ENCODE assay signal across 1 cellular context in the genomic region with DNA sequence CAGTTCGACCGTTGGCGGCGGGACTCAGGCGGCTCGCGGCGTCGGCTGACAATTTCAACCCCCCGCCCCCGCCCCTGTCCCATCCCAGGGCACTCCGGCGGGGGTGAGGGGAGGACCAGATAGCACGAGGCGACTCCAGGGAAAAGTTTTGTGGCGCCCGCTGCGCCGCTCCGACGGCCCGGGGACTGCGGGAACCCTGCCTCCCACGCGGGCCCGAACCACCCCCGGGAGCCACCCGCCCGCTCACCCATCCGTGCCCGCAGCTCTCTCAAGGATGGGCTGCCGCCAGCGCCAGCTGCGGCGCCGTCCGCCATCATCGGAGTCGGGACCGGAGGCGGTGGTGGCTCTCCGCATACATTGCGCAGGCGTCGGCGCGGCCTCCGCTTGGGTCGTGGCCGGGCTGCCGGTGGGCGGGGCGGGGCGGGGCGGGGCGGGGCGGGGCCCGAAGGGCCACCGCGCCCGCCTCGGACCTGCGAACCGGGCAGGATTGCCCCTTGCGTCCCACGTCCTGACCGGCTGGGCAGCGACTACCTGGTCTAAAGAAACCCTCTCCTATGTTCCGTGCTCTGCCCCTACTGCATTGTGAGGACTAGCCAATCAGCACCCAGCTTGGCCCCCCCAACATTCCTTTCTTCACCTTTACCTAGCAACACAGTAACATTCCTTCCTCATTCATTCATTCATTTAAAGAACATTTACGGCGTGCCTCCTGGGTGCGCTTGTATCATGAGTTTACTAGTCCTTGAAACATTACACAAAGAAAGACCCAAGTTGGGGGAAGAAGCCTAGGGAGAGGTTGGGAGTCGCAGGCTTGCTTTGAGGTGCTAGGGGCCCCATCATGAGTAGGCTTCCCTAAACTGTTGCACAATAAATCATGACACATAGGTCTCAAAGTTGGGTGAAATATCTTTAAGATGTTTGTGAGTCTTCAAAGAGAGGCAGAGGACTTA.
TF ChIP-seq lines count a peak whose summit lies in the region.

A gene with protein sequence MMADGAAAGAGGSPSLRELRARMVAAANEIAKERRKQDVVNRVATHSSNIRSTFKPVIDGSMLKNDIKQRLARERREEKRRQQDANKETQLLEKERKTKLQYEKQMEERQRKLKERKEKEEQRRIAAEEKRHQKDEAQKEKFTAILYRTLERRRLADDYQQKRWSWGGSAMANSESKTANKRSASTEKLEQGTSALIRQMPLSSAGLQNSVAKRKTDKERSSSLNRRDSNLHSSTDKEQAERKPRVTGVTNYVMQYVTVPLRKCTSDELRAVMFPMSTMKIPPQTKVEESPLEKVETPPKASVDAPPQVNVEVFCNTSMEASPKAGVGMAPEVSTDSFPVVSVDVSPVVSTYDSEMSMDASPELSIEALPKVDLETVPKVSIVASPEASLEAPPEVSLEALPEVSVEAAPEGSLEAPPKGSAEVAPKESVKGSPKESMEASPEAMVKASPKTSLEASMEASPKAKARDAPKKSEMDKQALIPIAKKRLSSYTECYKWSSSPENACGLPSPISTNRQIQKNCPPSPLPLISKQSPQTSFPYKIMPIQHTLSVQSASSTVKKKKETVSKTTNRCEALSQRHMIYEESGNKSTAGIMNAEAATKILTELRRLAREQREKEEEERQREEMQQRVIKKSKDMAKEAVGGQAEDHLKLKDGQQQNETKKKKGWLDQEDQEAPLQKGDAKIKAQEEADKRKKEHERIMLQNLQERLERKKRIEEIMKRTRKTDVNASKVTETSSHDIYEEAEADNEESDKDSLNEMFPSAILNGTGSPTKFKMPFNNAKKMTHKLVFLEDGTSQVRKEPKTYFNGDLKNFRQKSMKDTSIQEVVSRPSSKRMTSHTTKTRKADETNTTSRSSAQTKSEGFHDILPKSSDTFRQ (minus strand): TSS at position 359 of the 950 bp plus-strand sequence. CDS start 42 bp downstream, at position 317.

TF ChIP-seq in HEK293, 187 proteins besides CTCF, POLR2A, EP300 and RAD21 (continued from another document and continues in another):
- TF ChIP-seq, protein P1, sequence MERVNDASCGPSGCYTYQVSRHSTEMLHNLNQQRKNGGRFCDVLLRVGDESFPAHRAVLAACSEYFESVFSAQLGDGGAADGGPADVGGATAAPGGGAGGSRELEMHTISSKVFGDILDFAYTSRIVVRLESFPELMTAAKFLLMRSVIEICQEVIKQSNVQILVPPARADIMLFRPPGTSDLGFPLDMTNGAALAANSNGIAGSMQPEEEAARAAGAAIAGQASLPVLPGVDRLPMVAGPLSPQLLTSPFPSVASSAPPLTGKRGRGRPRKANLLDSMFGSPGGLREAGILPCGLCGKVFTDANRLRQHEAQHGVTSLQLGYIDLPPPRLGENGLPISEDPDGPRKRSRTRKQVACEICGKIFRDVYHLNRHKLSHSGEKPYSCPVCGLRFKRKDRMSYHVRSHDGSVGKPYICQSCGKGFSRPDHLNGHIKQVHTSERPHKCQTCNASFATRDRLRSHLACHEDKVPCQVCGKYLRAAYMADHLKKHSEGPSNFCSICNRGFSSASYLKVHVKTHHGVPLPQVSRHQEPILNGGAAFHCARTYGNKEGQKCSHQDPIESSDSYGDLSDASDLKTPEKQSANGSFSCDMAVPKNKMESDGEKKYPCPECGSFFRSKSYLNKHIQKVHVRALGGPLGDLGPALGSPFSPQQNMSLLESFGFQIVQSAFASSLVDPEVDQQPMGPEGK (tag by site-specific recombination; IDR thresholded peaks at IDR 0.05): no peak; the same call in 1 of the 2 replicates
- TF ChIP-seq ZNF624 (tag by site-specific recombination; IDR thresholded peaks at IDR 0.05): no peak
- no peak for TF ChIP-seq ZNF404 (tag by site-specific recombination; IDR thresholded peaks at IDR 0.05)
- no peak for TF ChIP-seq ZNF514 (tag by site-specific recombination; IDR thresholded peaks at IDR 0.05)
- TF ChIP-seq HOXA7 (CRISPR knock-in tag; IDR thresholded peaks at IDR 0.05; ENCODE audit: borderline replicate concordance): no peak
- no peak for TF ChIP-seq ZNF138 (tag by site-specific recombination; IDR thresholded peaks at IDR 0.05; ENCODE audit: borderline replicate concordance)
- TF ChIP-seq, protein P2, sequence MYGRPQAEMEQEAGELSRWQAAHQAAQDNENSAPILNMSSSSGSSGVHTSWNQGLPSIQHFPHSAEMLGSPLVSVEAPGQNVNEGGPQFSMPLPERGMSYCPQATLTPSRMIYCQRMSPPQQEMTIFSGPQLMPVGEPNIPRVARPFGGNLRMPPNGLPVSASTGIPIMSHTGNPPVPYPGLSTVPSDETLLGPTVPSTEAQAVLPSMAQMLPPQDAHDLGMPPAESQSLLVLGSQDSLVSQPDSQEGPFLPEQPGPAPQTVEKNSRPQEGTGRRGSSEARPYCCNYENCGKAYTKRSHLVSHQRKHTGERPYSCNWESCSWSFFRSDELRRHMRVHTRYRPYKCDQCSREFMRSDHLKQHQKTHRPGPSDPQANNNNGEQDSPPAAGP (tag by site-specific recombination; IDR thresholded peaks at IDR 0.05): no peak
- no peak; the same call in 1 of the 2 replicates for TF ChIP-seq SP7 (tag by site-specific recombination; IDR thresholded peaks at IDR 0.05)
- TF ChIP-seq, protein P3, sequence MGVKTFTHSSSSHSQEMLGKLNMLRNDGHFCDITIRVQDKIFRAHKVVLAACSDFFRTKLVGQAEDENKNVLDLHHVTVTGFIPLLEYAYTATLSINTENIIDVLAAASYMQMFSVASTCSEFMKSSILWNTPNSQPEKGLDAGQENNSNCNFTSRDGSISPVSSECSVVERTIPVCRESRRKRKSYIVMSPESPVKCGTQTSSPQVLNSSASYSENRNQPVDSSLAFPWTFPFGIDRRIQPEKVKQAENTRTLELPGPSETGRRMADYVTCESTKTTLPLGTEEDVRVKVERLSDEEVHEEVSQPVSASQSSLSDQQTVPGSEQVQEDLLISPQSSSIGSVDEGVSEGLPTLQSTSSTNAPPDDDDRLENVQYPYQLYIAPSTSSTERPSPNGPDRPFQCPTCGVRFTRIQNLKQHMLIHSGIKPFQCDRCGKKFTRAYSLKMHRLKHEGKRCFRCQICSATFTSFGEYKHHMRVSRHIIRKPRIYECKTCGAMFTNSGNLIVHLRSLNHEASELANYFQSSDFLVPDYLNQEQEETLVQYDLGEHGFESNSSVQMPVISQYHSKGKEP (tag by site-specific recombination; IDR thresholded peaks at IDR 0.05): no peak
- TF ChIP-seq, protein P4, sequence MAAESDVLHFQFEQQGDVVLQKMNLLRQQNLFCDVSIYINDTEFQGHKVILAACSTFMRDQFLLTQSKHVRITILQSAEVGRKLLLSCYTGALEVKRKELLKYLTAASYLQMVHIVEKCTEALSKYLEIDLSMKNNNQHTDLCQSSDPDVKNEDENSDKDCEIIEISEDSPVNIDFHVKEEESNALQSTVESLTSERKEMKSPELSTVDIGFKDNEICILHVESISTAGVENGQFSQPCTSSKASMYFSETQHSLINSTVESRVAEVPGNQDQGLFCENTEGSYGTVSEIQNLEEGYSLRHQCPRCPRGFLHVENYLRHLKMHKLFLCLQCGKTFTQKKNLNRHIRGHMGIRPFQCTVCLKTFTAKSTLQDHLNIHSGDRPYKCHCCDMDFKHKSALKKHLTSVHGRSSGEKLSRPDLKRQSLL (tag by site-specific recombination; IDR thresholded peaks at IDR 0.05): no peak
- no peak for TF ChIP-seq ZNF701 (tag by site-specific recombination; IDR thresholded peaks at IDR 0.05)
- no peak for TF ChIP-seq ZNF423 (tag by site-specific recombination; IDR thresholded peaks at IDR 0.05)
- TF ChIP-seq ZFP69B (tag by site-specific recombination; IDR thresholded peaks at IDR 0.05): no peak
- no peak for TF ChIP-seq HOXD13 (CRISPR knock-in tag; IDR thresholded peaks at IDR 0.05; ENCODE audit: borderline replicate concordance)
- TF ChIP-seq, protein P5, sequence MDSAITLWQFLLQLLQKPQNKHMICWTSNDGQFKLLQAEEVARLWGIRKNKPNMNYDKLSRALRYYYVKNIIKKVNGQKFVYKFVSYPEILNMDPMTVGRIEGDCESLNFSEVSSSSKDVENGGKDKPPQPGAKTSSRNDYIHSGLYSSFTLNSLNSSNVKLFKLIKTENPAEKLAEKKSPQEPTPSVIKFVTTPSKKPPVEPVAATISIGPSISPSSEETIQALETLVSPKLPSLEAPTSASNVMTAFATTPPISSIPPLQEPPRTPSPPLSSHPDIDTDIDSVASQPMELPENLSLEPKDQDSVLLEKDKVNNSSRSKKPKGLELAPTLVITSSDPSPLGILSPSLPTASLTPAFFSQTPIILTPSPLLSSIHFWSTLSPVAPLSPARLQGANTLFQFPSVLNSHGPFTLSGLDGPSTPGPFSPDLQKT (IDR thresholded peaks at IDR 0.05; ENCODE audit: borderline replicate concordance, low read depth, low read length): no peak
- peak; percentile 56; the same call in 1 of the 2 replicates for TF ChIP-seq ZBTB17 (tag by site-specific recombination; IDR thresholded peaks at IDR 0.05)
- peak; percentile 33 for TF ChIP-seq GLIS2 (tag by site-specific recombination; IDR thresholded peaks at IDR 0.05)
- TF ChIP-seq, protein P6, sequence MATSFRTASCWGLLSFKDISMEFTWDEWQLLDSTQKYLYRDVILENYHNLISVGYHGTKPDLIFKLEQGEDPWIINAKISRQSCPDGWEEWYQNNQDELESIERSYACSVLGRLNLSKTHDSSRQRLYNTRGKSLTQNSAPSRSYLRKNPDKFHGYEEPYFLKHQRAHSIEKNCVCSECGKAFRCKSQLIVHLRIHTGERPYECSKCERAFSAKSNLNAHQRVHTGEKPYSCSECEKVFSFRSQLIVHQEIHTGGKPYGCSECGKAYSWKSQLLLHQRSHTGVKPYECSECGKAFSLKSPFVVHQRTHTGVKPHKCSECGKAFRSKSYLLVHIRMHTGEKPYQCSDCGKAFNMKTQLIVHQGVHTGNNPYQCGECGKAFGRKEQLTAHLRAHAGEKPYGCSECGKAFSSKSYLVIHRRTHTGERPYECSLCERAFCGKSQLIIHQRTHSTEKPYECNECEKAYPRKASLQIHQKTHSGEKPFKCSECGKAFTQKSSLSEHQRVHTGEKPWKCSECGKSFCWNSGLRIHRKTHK (tag by site-specific recombination; IDR thresholded peaks at IDR 0.05): no peak
- TF ChIP-seq ZNF76 (tag by site-specific recombination; IDR thresholded peaks at IDR 0.05; ENCODE audit: borderline replicate concordance, low read depth): peak; percentile 37; the same call in 1 of the 2 replicates
- TF ChIP-seq, protein P7, sequence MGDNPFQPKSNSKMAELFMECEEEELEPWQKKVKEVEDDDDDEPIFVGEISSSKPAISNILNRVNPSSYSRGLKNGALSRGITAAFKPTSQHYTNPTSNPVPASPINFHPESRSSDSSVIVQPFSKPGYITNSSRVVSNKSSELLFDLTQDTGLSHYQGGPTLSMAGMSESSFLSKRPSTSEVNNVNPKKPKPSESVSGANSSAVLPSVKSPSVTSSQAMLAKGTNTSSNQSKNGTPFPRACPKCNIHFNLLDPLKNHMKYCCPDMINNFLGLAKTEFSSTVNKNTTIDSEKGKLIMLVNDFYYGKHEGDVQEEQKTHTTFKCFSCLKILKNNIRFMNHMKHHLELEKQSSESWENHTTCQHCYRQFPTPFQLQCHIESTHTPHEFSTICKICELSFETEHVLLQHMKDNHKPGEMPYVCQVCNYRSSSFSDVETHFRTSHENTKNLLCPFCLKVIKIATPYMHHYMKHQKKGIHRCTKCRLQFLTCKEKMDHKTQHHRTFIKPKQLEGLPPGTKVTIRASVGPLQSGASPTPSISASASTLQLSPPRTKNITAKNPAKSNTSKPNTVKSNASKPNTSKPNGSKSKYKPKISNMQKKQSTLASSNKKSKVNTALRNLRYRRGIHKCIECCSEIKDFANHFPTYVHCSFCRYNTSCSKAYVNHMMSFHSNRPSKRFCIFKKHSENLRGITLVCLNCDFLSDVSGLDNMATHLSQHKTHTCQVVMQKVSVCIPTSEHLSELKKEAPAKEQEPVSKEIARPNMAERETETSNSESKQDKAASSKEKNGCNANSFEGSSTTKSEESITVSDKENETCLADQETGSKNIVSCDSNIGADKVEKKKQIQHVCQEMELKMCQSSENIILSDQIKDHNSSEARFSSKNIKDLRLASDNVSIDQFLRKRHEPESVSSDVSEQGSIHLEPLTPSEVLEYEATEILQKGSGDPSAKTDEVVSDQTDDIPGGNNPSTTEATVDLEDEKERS (tag by site-specific recombination; IDR thresholded peaks at IDR 0.05): no peak
- TF ChIP-seq ZBTB8A (tag by site-specific recombination; IDR thresholded peaks at IDR 0.05): peak; percentile 56; the same call in 1 of the 2 replicates
- peak; percentile 67; the same call in 1 of the 2 replicates for TF ChIP-seq YY1 (tag by site-specific recombination; IDR thresholded peaks at IDR 0.05)
- peak; percentile 74 for TF ChIP-seq ZFHX2 (tag by site-specific recombination; conservative IDR thresholded peaks at IDR 0.05)
- TF ChIP-seq, protein P8, sequence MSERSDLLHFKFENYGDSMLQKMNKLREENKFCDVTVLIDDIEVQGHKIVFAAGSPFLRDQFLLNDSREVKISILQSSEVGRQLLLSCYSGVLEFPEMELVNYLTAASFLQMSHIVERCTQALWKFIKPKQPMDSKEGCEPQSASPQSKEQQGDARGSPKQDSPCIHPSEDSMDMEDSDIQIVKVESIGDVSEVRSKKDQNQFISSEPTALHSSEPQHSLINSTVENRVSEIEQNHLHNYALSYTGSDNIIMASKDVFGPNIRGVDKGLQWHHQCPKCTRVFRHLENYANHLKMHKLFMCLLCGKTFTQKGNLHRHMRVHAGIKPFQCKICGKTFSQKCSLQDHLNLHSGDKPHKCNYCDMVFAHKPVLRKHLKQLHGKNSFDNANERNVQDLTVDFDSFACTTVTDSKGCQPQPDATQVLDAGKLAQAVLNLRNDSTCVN (tag by site-specific recombination; optimal IDR thresholded peaks at IDR 0.05): peak; percentile 69
- no peak for TF ChIP-seq ZSCAN30 (tag by site-specific recombination; IDR thresholded peaks at IDR 0.05)
- TF ChIP-seq ZNF354C (tag by site-specific recombination; IDR thresholded peaks at IDR 0.05; ENCODE audit: borderline replicate concordance, low read depth): no peak
- TF ChIP-seq ZNF221 (tag by site-specific recombination; IDR thresholded peaks at IDR 0.05; ENCODE audit: borderline replicate concordance): no peak
- TF ChIP-seq ZNF140 (tag by site-specific recombination; IDR thresholded peaks at IDR 0.05): no peak
- no peak for TF ChIP-seq GLIS1 (tag by site-specific recombination; IDR thresholded peaks at IDR 0.05)
- TF ChIP-seq ZNF366 (tag by site-specific recombination; conservative IDR thresholded peaks at IDR 0.05): peak; percentile 69
- no peak for TF ChIP-seq ZSCAN16 (tag by site-specific recombination; IDR thresholded peaks at IDR 0.05)
- TF ChIP-seq, protein P9, sequence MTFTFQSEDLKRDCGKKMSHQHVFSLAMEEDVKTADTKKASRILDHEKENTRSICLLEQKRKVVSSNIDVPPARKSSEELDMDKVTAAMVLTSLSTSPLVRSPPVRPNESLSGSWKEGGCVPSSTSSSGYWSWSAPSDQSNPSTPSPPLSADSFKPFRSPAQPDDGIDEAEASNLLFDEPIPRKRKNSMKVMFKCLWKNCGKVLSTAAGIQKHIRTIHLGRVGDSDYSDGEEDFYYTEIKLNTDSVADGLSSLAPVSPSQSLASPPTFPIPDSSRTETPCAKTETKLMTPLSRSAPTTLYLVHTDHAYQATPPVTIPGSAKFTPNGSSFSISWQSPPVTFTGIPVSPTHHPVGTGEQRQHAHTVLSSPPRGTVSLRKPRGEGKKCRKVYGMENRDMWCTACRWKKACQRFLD (tag by site-specific recombination; IDR thresholded peaks at IDR 0.05): no peak
- no peak for TF ChIP-seq ZNF654 (tag by site-specific recombination; IDR thresholded peaks at IDR 0.05; ENCODE audit: low read depth)
- TF ChIP-seq ZNF792 (tag by site-specific recombination; IDR thresholded peaks at IDR 0.05): no peak
- peak; percentile 99 for TF ChIP-seq ZNF24 (tag by site-specific recombination; IDR thresholded peaks at IDR 0.05)
- TF ChIP-seq ZEB2 (tag by site-specific recombination; IDR thresholded peaks at IDR 0.05): no peak
- no peak for TF ChIP-seq ZBTB7A (tag by site-specific recombination; IDR thresholded peaks at IDR 0.05; ENCODE audit: low read depth)
